ENCODE assay signal across 8 cellular contexts in the genomic region with DNA sequence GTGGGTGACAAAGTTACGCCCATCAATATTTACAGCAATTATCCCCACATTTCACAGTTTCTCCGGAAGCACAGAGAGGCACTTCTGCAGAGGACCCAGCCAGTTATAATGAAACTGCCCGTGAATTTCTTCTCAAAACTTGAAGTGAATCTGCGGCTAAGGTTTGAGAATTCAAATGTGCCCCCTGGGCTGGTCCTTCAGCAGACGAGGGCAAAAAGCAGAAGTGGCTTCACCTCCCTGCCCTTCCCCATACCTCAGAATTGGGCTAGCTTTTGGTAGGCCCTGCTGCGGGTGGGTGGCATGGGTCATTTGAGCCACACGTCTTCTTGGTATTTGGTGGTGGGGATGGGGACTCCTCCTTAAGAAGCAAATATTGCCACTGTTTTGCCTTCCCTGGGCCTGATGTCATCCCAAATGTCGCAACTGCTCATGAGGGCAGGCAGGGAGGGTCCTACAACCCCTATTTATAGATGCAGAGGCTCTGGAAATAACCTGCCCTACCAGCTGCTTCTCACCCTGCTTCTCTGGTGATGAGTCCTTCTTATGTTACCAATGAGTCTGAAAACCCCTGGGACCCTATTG. TPM values are rescaled to one million over a fixed set of nuclear protein-coding genes. Genes with fewer than 3 reads are reported as not detected.
DNase-seq lines count a peak whose midpoint lies in the region; ATAC-seq and TF ChIP-seq lines count a peak whose summit lies in the region.
"Had no signal": no experiment of that assay in that cellular context is flagged by ENCODE, and none has a peak within 500 bp of the region (broad histone marks: within the 10 kb centered on the region; RNA-seq: fewer than 3 reads in every experiment).

No MANE protein-coding gene starts in this region.

- in situ Hi-C loops in GM18951 (cut with MboI; ENCODE audit: low sequenced_read_pairs, unreplicated experiment), result loop anchor here (25.0 kb wide), 1 partner anchor 844 kb away; no protein-coding TSS in a partner anchor

- H3K27me3 Mint-ChIP-seq in stimulated activated naive CD8-positive, alpha-beta T cell treated with anti-CD3 and anti-CD28 coated beads, Interleukin-15, Interleukin-2, amounts not matched to agents 100 ng/mL and 50 ng/mL, for 24 hours, result no peaks in the 10 kb centered on the region

- H3K4me3 ChIP-seq in esophagus squamous epithelium (no peak overlapping the region), body of pancreas (no peak overlapping the region)

- H3K36me3 Mint-ChIP-seq in stimulated activated naive CD8-positive, alpha-beta T cell treated with anti-CD3 and anti-CD28 coated beads, Interleukin-15, Interleukin-2, amounts not matched to agents 100 ng/mL and 50 ng/mL, for 24 hours (ENCODE audit: low read depth), result no peaks in the 10 kb centered on the region
- H3K36me3 Mint-ChIP-seq: activated naive CD8-positive, alpha-beta T cell had no signal

- WGBS in esophagus squamous epithelium, 2 donors, result 70 to 84% methylated on average over 5 to 7 of the region's 8 CpGs
- WGBS in body of pancreas, 2 donors, result 71 to 87% methylated on average over 8 of the region's 8 CpGs

- TF ChIP-seq POLR2A in GM18951 (IDR thresholded peaks at IDR 0.05; ENCODE audit: extremely low read depth, insufficient read depth, insufficient read length) (peak; percentile 59), esophagus squamous epithelium (IDR thresholded peaks at IDR 0.05) (no peak), body of pancreas (IDR thresholded peaks at IDR 0.05) (no peak)

- H3K4me3 Mint-ChIP-seq in stimulated activated naive CD8-positive, alpha-beta T cell treated with anti-CD3 and anti-CD28 coated beads, Interleukin-15, Interleukin-2, amounts not matched to agents 100 ng/mL and 50 ng/mL, for 24 hours, result no peak overlapping the region
- H3K4me3 Mint-ChIP-seq: activated naive CD8-positive, alpha-beta T cell had no signal

- H3K27me3 ChIP-seq in esophagus squamous epithelium (peaks cover 0 to 10% (median 0%) of the 10 kb centered on the region in 4 donors), body of pancreas (no peaks in the 10 kb centered on the region)

- H3K4me1 ChIP-seq in esophagus squamous epithelium, result peaks cover 0 to 17% (median 10%) of the 10 kb centered on the region in 3 donors
- H3K4me1 ChIP-seq in body of pancreas, result no peaks in the 10 kb centered on the region

- ATAC-seq in HG02763 (IDR thresholded peaks at IDR 0.05; ENCODE audit: unreplicated experiment) (peak; percentile 39), body of pancreas (no peak)

- H3K9me3 Mint-ChIP-seq in stimulated activated naive CD8-positive, alpha-beta T cell treated with anti-CD3 and anti-CD28 coated beads, Interleukin-15, Interleukin-2, amounts not matched to agents 100 ng/mL and 50 ng/mL, for 24 hours, result peaks cover 9% of the 10 kb centered on the region

- H3K27ac Mint-ChIP-seq in stimulated activated naive CD8-positive, alpha-beta T cell treated with anti-CD3 and anti-CD28 coated beads, Interleukin-15, Interleukin-2, amounts not matched to agents 100 ng/mL and 50 ng/mL, for 24 hours, result peak overlapping the region; percentile 75
- H3K27ac Mint-ChIP-seq: activated naive CD8-positive, alpha-beta T cell had no signal

- H3K9me3 ChIP-seq in esophagus squamous epithelium (no peaks in the 10 kb centered on the region), body of pancreas (no peaks in the 10 kb centered on the region)

- no peaks in the 10 kb centered on the region for H3K36me3 ChIP-seq in esophagus squamous epithelium
- no peaks in the 10 kb centered on the region for H3K36me3 ChIP-seq in body of pancreas (replicated peaks in 1 of 2; ENCODE audit: insufficient read depth in 1 of 2, low read depth in 2 of 2)

- H3K4me1 Mint-ChIP-seq in stimulated activated naive CD8-positive, alpha-beta T cell treated with anti-CD3 and anti-CD28 coated beads, Interleukin-15, Interleukin-2, amounts not matched to agents 100 ng/mL and 50 ng/mL, for 24 hours (ENCODE audit: low read depth), result peaks cover 10% of the 10 kb centered on the region

- intact Hi-C loops in esophagus squamous epithelium (cut with DNase I), result loop anchor here (10.0 kb wide), 1 partner anchor 497 kb away; no protein-coding TSS in a partner anchor
- intact Hi-C loops in body of pancreas (cut with DNase I), result no loop called here

- TF ChIP-seq CTCF in esophagus squamous epithelium (IDR thresholded peaks at IDR 0.05) (no peak), body of pancreas (IDR thresholded peaks at IDR 0.05) (no peak)

- H3K27ac ChIP-seq in esophagus squamous epithelium (peak overlapping the region in 1 of 4 donors; percentile 16), body of pancreas (no peak overlapping the region)

- peak; percentile 93 for DNase-seq in NOMO-1 treated with DMSO at 0.1 percent for 48 hours (lab: John Stamatoyannopoulos, UW; ENCODE audit: unreplicated experiment)
- DNase-seq in esophagus squamous epithelium (lab: John Stamatoyannopoulos, UW), result no peak
- no peak for DNase-seq in HUDEP-2 (lab: John Stamatoyannopoulos, UW; ENCODE audit: unreplicated experiment in 76 of 76)
- no peak for DNase-seq in body of pancreas

RNA-seq across cellular contexts. Expression of a gene that starts 16.6 kb away (rescaled TPM):
- total RNA-seq in esophagus squamous epithelium (1 to 10 TPM in 1 of 4 donors, under 1 TPM in 3; 0.61 to 3.8 (median 0.88) TPM), body of pancreas (1 to 10 TPM in 1 of 2 donors, under 1 TPM in 1; 0.66 to 2.3 TPM)
